8 cellular contexts compared by ENCODE assay signal in the genomic region with DNA sequence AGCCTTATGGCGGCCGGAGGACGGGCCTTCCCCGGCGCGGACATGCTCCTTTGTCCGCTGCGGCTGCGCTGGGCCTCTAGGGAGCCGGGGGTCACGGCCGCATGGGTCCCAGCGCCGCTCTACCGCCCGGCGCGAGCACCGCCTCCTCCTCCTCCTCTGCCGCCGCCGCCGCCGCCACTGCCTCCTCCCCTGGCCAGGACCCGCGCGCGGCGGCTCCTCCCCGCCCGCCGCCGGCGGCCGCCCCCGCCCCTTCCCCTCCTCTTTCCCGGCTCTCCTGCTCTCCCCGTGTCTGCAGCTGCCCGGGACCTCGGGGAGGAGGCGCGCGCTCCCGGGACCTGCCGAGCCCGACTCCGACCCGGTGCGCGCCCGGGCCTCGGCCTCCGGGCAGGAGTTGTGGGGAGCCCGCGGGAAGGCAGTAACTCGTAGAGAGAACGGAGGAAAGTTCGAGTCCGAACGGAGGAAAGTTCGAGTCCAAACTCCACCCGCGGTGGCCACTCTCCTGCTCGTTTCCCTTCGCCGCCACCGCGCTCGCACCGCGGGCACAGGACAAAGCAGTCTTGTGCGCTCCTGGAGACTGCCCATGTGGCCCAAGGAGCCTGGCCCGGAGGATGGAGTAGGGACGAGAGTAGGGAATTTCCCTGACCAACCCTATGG. TPM values are rescaled to one million over a fixed set of nuclear protein-coding genes. Genes with fewer than 3 reads are reported as not detected.
DNase-seq lines count a peak whose midpoint lies in the region; ATAC-seq and TF ChIP-seq lines count a peak whose summit lies in the region.

A gene with protein sequence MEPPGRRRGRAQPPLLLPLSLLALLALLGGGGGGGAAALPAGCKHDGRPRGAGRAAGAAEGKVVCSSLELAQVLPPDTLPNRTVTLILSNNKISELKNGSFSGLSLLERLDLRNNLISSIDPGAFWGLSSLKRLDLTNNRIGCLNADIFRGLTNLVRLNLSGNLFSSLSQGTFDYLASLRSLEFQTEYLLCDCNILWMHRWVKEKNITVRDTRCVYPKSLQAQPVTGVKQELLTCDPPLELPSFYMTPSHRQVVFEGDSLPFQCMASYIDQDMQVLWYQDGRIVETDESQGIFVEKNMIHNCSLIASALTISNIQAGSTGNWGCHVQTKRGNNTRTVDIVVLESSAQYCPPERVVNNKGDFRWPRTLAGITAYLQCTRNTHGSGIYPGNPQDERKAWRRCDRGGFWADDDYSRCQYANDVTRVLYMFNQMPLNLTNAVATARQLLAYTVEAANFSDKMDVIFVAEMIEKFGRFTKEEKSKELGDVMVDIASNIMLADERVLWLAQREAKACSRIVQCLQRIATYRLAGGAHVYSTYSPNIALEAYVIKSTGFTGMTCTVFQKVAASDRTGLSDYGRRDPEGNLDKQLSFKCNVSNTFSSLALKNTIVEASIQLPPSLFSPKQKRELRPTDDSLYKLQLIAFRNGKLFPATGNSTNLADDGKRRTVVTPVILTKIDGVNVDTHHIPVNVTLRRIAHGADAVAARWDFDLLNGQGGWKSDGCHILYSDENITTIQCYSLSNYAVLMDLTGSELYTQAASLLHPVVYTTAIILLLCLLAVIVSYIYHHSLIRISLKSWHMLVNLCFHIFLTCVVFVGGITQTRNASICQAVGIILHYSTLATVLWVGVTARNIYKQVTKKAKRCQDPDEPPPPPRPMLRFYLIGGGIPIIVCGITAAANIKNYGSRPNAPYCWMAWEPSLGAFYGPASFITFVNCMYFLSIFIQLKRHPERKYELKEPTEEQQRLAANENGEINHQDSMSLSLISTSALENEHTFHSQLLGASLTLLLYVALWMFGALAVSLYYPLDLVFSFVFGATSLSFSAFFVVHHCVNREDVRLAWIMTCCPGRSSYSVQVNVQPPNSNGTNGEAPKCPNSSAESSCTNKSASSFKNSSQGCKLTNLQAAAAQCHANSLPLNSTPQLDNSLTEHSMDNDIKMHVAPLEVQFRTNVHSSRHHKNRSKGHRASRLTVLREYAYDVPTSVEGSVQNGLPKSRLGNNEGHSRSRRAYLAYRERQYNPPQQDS (N-terminal part only) (minus strand): TSS at position 179 of the 654 bp plus-strand sequence. CDS start 282 bp downstream, outside the sequence.

- TF ChIP-seq CTCF in GM12875 (IDR thresholded peaks at IDR 0.05; ENCODE audit: borderline replicate concordance, insufficient read depth, low read depth, low read length) = no peak
- no peak for TF ChIP-seq CTCF in PC-3 (conservative IDR thresholded peaks at IDR 0.05; ENCODE audit: low read depth, low read length)
- TF ChIP-seq CTCF in parathyroid adenoma (IDR thresholded peaks at IDR 0.05) = no peak

- CTCF ChIA-PET in PC-3 (lab: Charles Lee) = interaction anchor here (0.6 kb wide), 1 partner anchor 24 kb away, joined by 6 read pairs; no protein-coding TSS in a partner anchor

- H3K4me3 ChIP-seq in GM12875 (ENCODE audit: low read depth, low read length) (peak within 1 kb of the TSS; percentile 61), PC-3 (ENCODE audit: low read length) (peak within 1 kb of the TSS; percentile 72), parathyroid adenoma (ENCODE audit: low read depth, low read length) (peak within 1 kb of the TSS; percentile 71)

- no peaks in the 10 kb centered on the region for H3F3A ChIP-seq in PC-3 (ENCODE audit: low read length, unreplicated experiment)

- DNase-seq in PC-3 (peak; percentile 71), amygdala (lab: John Stamatoyannopoulos, UW) (peak in 47 of 56 donors; percentile 6 to 70 (median 35)), left cardiac atrium (peak; percentile 75), middle frontal gyrus (ENCODE audit: extremely low spot score, low spot score) (no peak)

- H3K4me2 ChIP-seq in PC-3 (ENCODE audit: low read length) (peak within 1 kb of the TSS; percentile 88), parathyroid adenoma (ENCODE audit: low read length) (peak within 1 kb of the TSS; percentile 92)

- ATAC-seq in HG03354 (IDR thresholded peaks at IDR 0.05; ENCODE audit: poor library complexity, severe bottlenecking, unreplicated experiment) (peak; percentile 76), PC-3 (peak; percentile 79), left cardiac atrium (peak; percentile 94 to 97), GM18520 (IDR thresholded peaks at IDR 0.05; ENCODE audit: unreplicated experiment) (no peak)

- POLR2A ChIA-PET in PC-3 (lab: Charles Lee; ENCODE audit: unreplicated experiment) = no interaction called here

- H3K36me3 ChIP-seq in PC-3 (ENCODE audit: low read depth, low read length) (no peaks in the 10 kb centered on the region), parathyroid adenoma (ENCODE audit: control insufficient read depth, insufficient read depth, low read length) (no peaks in the 10 kb centered on the region)

- peak within 1 kb of the TSS; percentile 75 for H3K9ac ChIP-seq in PC-3 (ENCODE audit: low read length)
- H3K9ac ChIP-seq in parathyroid adenoma = no peak within 1 kb of the TSS

- H3K79me2 ChIP-seq in PC-3 (ENCODE audit: low read length) (peaks cover 43% of the 10 kb centered on the region), parathyroid adenoma (peaks cover 7% of the 10 kb centered on the region)

- H3K27me3 ChIP-seq in PC-3 (ENCODE audit: low read length) = no peaks in the 10 kb centered on the region
- no peaks in the 10 kb centered on the region for H3K27me3 ChIP-seq in parathyroid adenoma (ENCODE audit: control insufficient read depth, insufficient read depth, low read length)

- no TSS peak for BruUV-seq in PC-3 (replicated peaks; lab: Mats Ljungman, UMichigan)

- H2AFZ ChIP-seq in PC-3 (ENCODE audit: low read length) (peak within 1 kb of the TSS; percentile 71), parathyroid adenoma (peak within 1 kb of the TSS; percentile 90)

- H3K27ac ChIP-seq in PC-3 (ENCODE audit: low read length) (peak within 1 kb of the TSS; percentile 76), parathyroid adenoma (peak within 1 kb of the TSS; percentile 62)

- intact Hi-C loops in PC-3 (cut with micrococcal nuclease) = loop anchor here (1.0 kb wide), 1 partner anchor 40 kb away; no protein-coding TSS in a partner anchor
- intact Hi-C loops in left cardiac atrium (cut with DNase I) = no loop called here

- H3K9me2 ChIP-seq in PC-3 (replicated peaks; ENCODE audit: low read length) = no peaks in the 10 kb centered on the region

- H3K9me3 ChIP-seq in PC-3 (ENCODE audit: low read length) (no peaks in the 10 kb centered on the region), parathyroid adenoma (ENCODE audit: control insufficient read depth, low read length) (no peaks in the 10 kb centered on the region)

- H4K20me1 ChIP-seq in PC-3 (ENCODE audit: low read length) = peaks cover 16% of the 10 kb centered on the region; the same call in 1 of the 2 replicates

- H3K4me1 ChIP-seq in PC-3 (ENCODE audit: insufficient read depth, low read length) = peaks cover 19% of the 10 kb centered on the region
- H3K4me1 ChIP-seq in parathyroid adenoma = no peaks in the 10 kb centered on the region

RNA-seq across cellular contexts. Expression of the gene that starts here (rescaled TPM):
- total RNA-seq in PC-3 (2014; rRNA removed) (29.0 and 35.7 TPM in 2 replicates), left cardiac atrium (10 to 100 TPM; 19.3 to 28.0 TPM)
